Comparison of ENCODE assay signal across 12 cellular contexts in genomic region chr2:221549143-221549542, GRCh38. TPM values are rescaled to one million over a fixed set of nuclear protein-coding genes. Genes with fewer than 3 reads are reported as not detected.
DNase-seq lines count a peak whose midpoint lies in the region; ATAC-seq, FAIRE-seq and TF ChIP-seq lines count a peak whose summit lies in the region.
"Had no signal": no experiment of that assay in that cellular context is flagged by ENCODE, and none has a peak within 500 bp of the region (broad histone marks: within the 10 kb centered on the region; RNA-seq: fewer than 3 reads in every experiment).

No MANE protein-coding gene starts in this region.

- TF ChIP-seq CTCF in pancreas (IDR thresholded peaks at IDR 0.05) (no peak), testis (IDR thresholded peaks at IDR 0.05) (no peak), breast epithelium (IDR thresholded peaks at IDR 0.05) (no peak)

- intact Hi-C loops in pancreas (cut with DNase I), result no loop called here
- intact Hi-C loops in testis (cut with DNase I; ENCODE audit: low total_unique reads), result no loop called here
- intact Hi-C loops in breast epithelium (cut with DNase I; ENCODE audit: low total_unique reads), result no loop called here

- H3K36me3 ChIP-seq in adipocyte (ENCODE audit: control insufficient read depth, insufficient read depth, low read length, severe bottlenecking), result no peaks in the 10 kb centered on the region
- no peaks in the 10 kb centered on the region for H3K36me3 ChIP-seq in pancreas
- no peaks in the 10 kb centered on the region for H3K36me3 ChIP-seq in testis (ENCODE audit: low read depth, missing control alignments)
- H3K36me3 ChIP-seq in breast epithelium, result no peaks in the 10 kb centered on the region
- H3K36me3 ChIP-seq: BLaER1 treated with 17β-estradiol and CSF1 and Interleukin-3, amounts not matched to agents 10 nM and 100 nM had no signal

- H3K4me1 ChIP-seq in adipocyte (ENCODE audit: control insufficient read depth, insufficient read depth, low read length) (peaks cover 14% of the 10 kb centered on the region), pancreas (no peaks in the 10 kb centered on the region), testis (no peaks in the 10 kb centered on the region), breast epithelium (no peaks in the 10 kb centered on the region)

- H3K9me3 ChIP-seq in adipocyte (ENCODE audit: control insufficient read depth, low read length) (no peaks in the 10 kb centered on the region), pancreas (no peaks in the 10 kb centered on the region), testis (no peaks in the 10 kb centered on the region), breast epithelium (no peaks in the 10 kb centered on the region)
- H3K9me3 ChIP-seq: BLaER1 treated with 17β-estradiol and CSF1 and Interleukin-3, amounts not matched to agents 10 nM and 100 nM had no signal

- no peak overlapping the region for H3K4me3 ChIP-seq in adipocyte (ENCODE audit: low read length)
- no peak overlapping the region for H3K4me3 ChIP-seq in pancreas
- no peak overlapping the region for H3K4me3 ChIP-seq in testis
- no peak overlapping the region for H3K4me3 ChIP-seq in breast epithelium
- H3K4me3 ChIP-seq: BLaER1 treated with 17β-estradiol and CSF1 and Interleukin-3, amounts not matched to agents 10 nM and 100 nM had no signal

- H3K27ac ChIP-seq in pancreas (no peak overlapping the region), testis (no peak overlapping the region), breast epithelium (no peak overlapping the region)
- H3K27ac ChIP-seq: BLaER1 treated with 17β-estradiol and CSF1 and Interleukin-3, amounts not matched to agents 10 nM and 100 nM had no signal

- no peak for DNase-seq in GM12892 (ENCODE audit: insufficient read length)
- DNase-seq in adipocyte (ENCODE audit: low read depth), result peak; percentile 61
- no peak for DNase-seq in pancreas
- DNase-seq in testis, result no peak
- DNase-seq in breast epithelium (ENCODE audit: low spot score in 2 of 2), result no peak
- no peak for DNase-seq in NCI-H2081 treated with DMSO at 0.1 percent for 48 hours (lab: John Stamatoyannopoulos, UW)
- DNase-seq: NCI-H1694 treated with DMSO at 0.1 percent for 48 hours, substantia nigra had no signal

- peak; percentile 81 for ATAC-seq in GM19468 (IDR thresholded peaks at IDR 0.05; ENCODE audit: extremely low read depth, unreplicated experiment)
- peak; percentile 76 for ATAC-seq in HG03025 (IDR thresholded peaks at IDR 0.05; ENCODE audit: low FRiP score, unreplicated experiment)
- no peak for ATAC-seq in pancreas

- no peak for TF ChIP-seq POLR2A in GM12892 (IDR thresholded peaks at IDR 0.05; ENCODE audit: low read depth, low read length)
- no peak for TF ChIP-seq POLR2A in testis (IDR thresholded peaks at IDR 0.05)
- no peak for TF ChIP-seq POLR2A in breast epithelium (IDR thresholded peaks at IDR 0.05)

- H3K9ac ChIP-seq in adipocyte (ENCODE audit: low read length), result no peak overlapping the region
- H3K9ac ChIP-seq: BLaER1 treated with 17β-estradiol and CSF1 and Interleukin-3, amounts not matched to agents 10 nM and 100 nM had no signal

- FAIRE-seq in GM12892 (lab: Jason Lieb, UNC) (peak; percentile 46), pancreas (lab: Jason Lieb, UNC) (no peak)
- FAIRE-seq: RCC 7860 had no signal

- H3K27me3 ChIP-seq in adipocyte (replicated peaks; ENCODE audit: control insufficient read depth, insufficient read depth, low read length) (no peaks in the 10 kb centered on the region), pancreas (no peaks in the 10 kb centered on the region), testis (no peaks in the 10 kb centered on the region), breast epithelium (no peaks in the 10 kb centered on the region)
- H3K27me3 ChIP-seq: BLaER1 treated with 17β-estradiol and CSF1 and Interleukin-3, amounts not matched to agents 10 nM and 100 nM had no signal

RNA-seq across cellular contexts. Expression of gene EPHA4, which starts 23.0 kb away (rescaled TPM):
- polyA plus RNA-seq in GM12892 (2012; ENCODE audit: missing spikeins), result 0.19 TPM
- total RNA-seq in pancreas, result 1 to 10 TPM; 1.2 to 2.3 (median 1.4) TPM
- polyA plus RNA-seq in pancreas, result 1 to 10 TPM; 1.1 to 1.8 TPM
- 100 to 1,000 TPM; 134 to 139 TPM for total RNA-seq in testis
- polyA plus RNA-seq in testis (ENCODE audit: insufficient read depth, low read depth, low replicate concordance), result 47.4 TPM
- total RNA-seq in breast epithelium, result 10 to 100 TPM; 12.8 to 44.2 (median 18.6) TPM

Comparison
In these comparisons a context has a peak if more than half of its experiments do, and no peak if none do; other contexts are left out.
1. ATAC-seq: peak in GM19468 (single experiment) and HG03025 (single experiment); none in pancreas (0 of 4).
2. RNA of gene EPHA4, which starts 23.0 kb away (total RNA-seq): 134 to 139 TPM in testis and 12.8 to 44.2 TPM in breast epithelium; 1.2 to 2.3 TPM in pancreas; every median in the first group is over 4 times any median in the second.